In genomic region chr15:33161209-33161608, GRCh38 we compare ENCODE assay signal across 17 cellular contexts. TPM values are rescaled to one million over a fixed set of nuclear protein-coding genes. Genes with fewer than 3 reads are reported as not detected.
DNase-seq lines count a peak whose midpoint lies in the region; ATAC-seq and TF ChIP-seq lines count a peak whose summit lies in the region.
"Had no signal": no experiment of that assay in that cellular context is flagged by ENCODE, and none has a peak within 500 bp of the region (broad histone marks: within the 10 kb centered on the region; RNA-seq: fewer than 3 reads in every experiment).

No MANE protein-coding gene starts in this region.

- H3K4me1 ChIP-seq in heart left ventricle (peaks cover 0 to 44% (median 8%) of the 10 kb centered on the region in 12 donors), right atrium auricular region (no peaks in the 10 kb centered on the region), SK-N-SH (ENCODE audit: control insufficient read depth in 1 of 2, insufficient read depth in 2 of 2, low read depth in 1 of 2, low read length in 1 of 2) (peaks cover 21 to 26% of the 10 kb centered on the region in 2 experiments), stomach smooth muscle (ENCODE audit: control insufficient read depth, insufficient read depth, low read length) (peaks cover 11% of the 10 kb centered on the region)
- H3K4me1 ChIP-seq: A549 had no signal

- peaks cover 4% of the 10 kb centered on the region for H3K27me3 Mint-ChIP-seq in nephron progenitor cell (ENCODE audit: low read depth, poor library complexity)
- H3K27me3 Mint-ChIP-seq in activated CD4-positive, alpha-beta T cell treated with anti-CD3 and anti-CD28 coated beads, Interleukin-2, amount 10 ng/mL, durations not matched to agents 24 days and 14 days = peaks cover 12% of the 10 kb centered on the region

- H3K27me3 ChIP-seq in heart left ventricle = no peaks in the 10 kb centered on the region
- H3K27me3 ChIP-seq in right atrium auricular region = no peaks in the 10 kb centered on the region
- H3K27me3 ChIP-seq in SK-N-SH (ENCODE audit: insufficient read depth) = no peaks in the 10 kb centered on the region
- H3K27me3 ChIP-seq in stomach smooth muscle (ENCODE audit: control insufficient read depth in 1 of 2, insufficient read depth in 2 of 2, low read length in 2 of 2) = no peaks in the 10 kb centered on the region
- H3K27me3 ChIP-seq: MG63 had no signal

- H3K9ac ChIP-seq in SK-N-SH (peak overlapping the region; percentile 67; the same call in 1 of the 2 replicates), stomach smooth muscle (ENCODE audit: low read length in 2 of 2) (peak overlapping the region; percentile 39 to 64)

- no peaks in the 10 kb centered on the region for H4K20me1 ChIP-seq in SK-N-SH (ENCODE audit: insufficient read depth)

- TF ChIP-seq CTCF in heart left ventricle (IDR thresholded peaks at IDR 0.05) (no peak), right atrium auricular region (IDR thresholded peaks at IDR 0.05) (no peak), SK-N-SH (IDR thresholded peaks at IDR 0.05) (no peak), nephron progenitor cell (IDR thresholded peaks at IDR 0.05) (no peak)

- H3K27ac ChIP-seq in heart left ventricle (peak overlapping the region in 9 of 12 donors; percentile 20 to 82 (median 59)), right atrium auricular region (no peak overlapping the region), SK-N-SH (ENCODE audit: low read depth in 2 of 2, low read length in 1 of 2) (peak overlapping the region; percentile 98 to 100), stomach smooth muscle (ENCODE audit: low read length) (peak overlapping the region; percentile 96)
- H3K27ac ChIP-seq: A549 had no signal

- WGBS in heart left ventricle, 4 donors = 84 to 88% (median 85%) methylated on average over 3 of the region's 3 CpGs
- 43% methylated on average over 3 of the region's 3 CpGs for WGBS in SK-N-SH (ENCODE audit: low lambda C conversion rate)

- H3K4me3 ChIP-seq in heart left ventricle (no peak overlapping the region), right atrium auricular region (no peak overlapping the region), SK-N-SH (ENCODE audit: low read depth in 2 of 2, low read length in 1 of 2) (no peak overlapping the region), stomach smooth muscle (ENCODE audit: low read length in 2 of 2) (no peak overlapping the region)
- H3K4me3 ChIP-seq: A549, MG63 had no signal

- no peaks in the 10 kb centered on the region for H3K36me3 ChIP-seq in heart left ventricle
- no peaks in the 10 kb centered on the region for H3K36me3 ChIP-seq in right atrium auricular region
- no peaks in the 10 kb centered on the region for H3K36me3 ChIP-seq in SK-N-SH (replicated peaks in 1 of 2; ENCODE audit: control insufficient read depth in 1 of 2, insufficient read depth in 2 of 2, low read length in 1 of 2)
- H3K36me3 ChIP-seq in stomach smooth muscle (ENCODE audit: control insufficient read depth in 2 of 2, insufficient read depth in 2 of 2, low read length in 2 of 2) = no peaks in the 10 kb centered on the region
- H3K36me3 ChIP-seq: MG63 had no signal

- POLR2A ChIA-PET in SK-N-SH (lab: Yijun Ruan, JAX) = interaction anchor here (1.0 kb wide), 1 partner anchor 30 kb away, joined by 3 read pairs; no protein-coding TSS in a partner anchor

- no peaks in the 10 kb centered on the region for H3K9me3 ChIP-seq in heart left ventricle
- H3K9me3 ChIP-seq in right atrium auricular region = no peaks in the 10 kb centered on the region
- no peaks in the 10 kb centered on the region for H3K9me3 ChIP-seq in SK-N-SH
- no peaks in the 10 kb centered on the region for H3K9me3 ChIP-seq in stomach smooth muscle (ENCODE audit: control insufficient read depth in 2 of 2, low read length in 2 of 2)
- H3K9me3 ChIP-seq: A549, MG63 had no signal

- CTCF ChIA-PET in SK-N-SH (lab: Yijun Ruan, JAX) = interaction anchor here (0.6 to 2.9 kb wide), 4 partner anchors 10 to 225 kb away, joined by 3 to 10 read pairs (median 4); no protein-coding TSS in a partner anchor

- ATAC-seq in heart left ventricle = no peak

- H2AFZ ChIP-seq in SK-N-SH (ENCODE audit: low read depth) = no peak overlapping the region

- TF ChIP-seq POLR2A in heart left ventricle (IDR thresholded peaks at IDR 0.05) = no peak

- peaks cover 5% of the 10 kb centered on the region for H3K36me3 Mint-ChIP-seq in nephron progenitor cell (ENCODE audit: low read depth)
- no peaks in the 10 kb centered on the region for H3K36me3 Mint-ChIP-seq in activated CD4-positive, alpha-beta T cell treated with anti-CD3 and anti-CD28 coated beads, Interleukin-2, amount 10 ng/mL, durations not matched to agents 24 days and 14 days (ENCODE audit: low read depth)
- H3K36me3 Mint-ChIP-seq: CD8-positive, alpha-beta memory T cell had no signal

- TF ChIP-seq EP300 in SK-N-SH (IDR thresholded peaks at IDR 0.05; ENCODE audit: borderline replicate concordance in 1 of 2, low read depth in 1 of 2, low read length in 1 of 2) = no peak

- H3K9me2 ChIP-seq in SK-N-SH = no peaks in the 10 kb centered on the region

- intact Hi-C loops in heart left ventricle (cut with DNase I) = loop anchor here in 1 of 10 donors (10.0 kb wide), 1 partner anchor 446 kb away; the partner anchor contains the start of gene GREM1
- intact Hi-C loops in activated CD4-positive, alpha-beta T cell treated with anti-CD3 and anti-CD28 coated beads, Interleukin-2, amount 10 ng/mL, durations not matched to agents 24 days and 14 days (cut with micrococcal nuclease) = loop anchor here (5.0 kb wide), 1 partner anchor 41 kb away; no protein-coding TSS in a partner anchor

- peak overlapping the region; percentile 48 for H3K27ac Mint-ChIP-seq in nephron progenitor cell
- H3K27ac Mint-ChIP-seq in activated CD4-positive, alpha-beta T cell treated with anti-CD3 and anti-CD28 coated beads, Interleukin-2, amount 10 ng/mL, durations not matched to agents 24 days and 14 days = no peak overlapping the region
- H3K27ac Mint-ChIP-seq: CD8-positive, alpha-beta memory T cell had no signal

- no peak for TF ChIP-seq RAD21 in SK-N-SH (IDR thresholded peaks at IDR 0.05; ENCODE audit: low read length)

- H3K9me3 Mint-ChIP-seq in nephron progenitor cell = no peaks in the 10 kb centered on the region
- H3K9me3 Mint-ChIP-seq in activated CD4-positive, alpha-beta T cell treated with anti-CD3 and anti-CD28 coated beads, Interleukin-2, amount 10 ng/mL, durations not matched to agents 24 days and 14 days = no peaks in the 10 kb centered on the region

- H3K79me2 ChIP-seq in SK-N-SH (ENCODE audit: insufficient read depth) = peaks cover 17% of the 10 kb centered on the region; the same call in 1 of the 2 replicates

- no peak overlapping the region for H3K4me3 Mint-ChIP-seq in nephron progenitor cell
- no peak overlapping the region for H3K4me3 Mint-ChIP-seq in activated CD4-positive, alpha-beta T cell treated with anti-CD3 and anti-CD28 coated beads, Interleukin-2, amount 10 ng/mL, durations not matched to agents 24 days and 14 days
- H3K4me3 Mint-ChIP-seq: CD8-positive, alpha-beta memory T cell had no signal

- peaks cover 30% of the 10 kb centered on the region for H3F3A ChIP-seq in SK-N-SH (replicated peaks; ENCODE audit: insufficient read depth)

- peak overlapping the region; percentile 56; the same call in 1 of the 2 replicates for H3K4me2 ChIP-seq in SK-N-SH
- H3K4me2 ChIP-seq: A549 had no signal

- H3K4me1 Mint-ChIP-seq in nephron progenitor cell = peaks cover 6% of the 10 kb centered on the region
- no peaks in the 10 kb centered on the region for H3K4me1 Mint-ChIP-seq in activated CD4-positive, alpha-beta T cell treated with anti-CD3 and anti-CD28 coated beads, Interleukin-2, amount 10 ng/mL, durations not matched to agents 24 days and 14 days

- DNase-seq in heart left ventricle (no peak), right atrium auricular region (ENCODE audit: low spot score) (no peak), SK-N-SH (peak; percentile 48), nephron progenitor cell (no peak), NCI-H345 (lab: John Stamatoyannopoulos, UW) (no peak), SKM-1 treated with dmso at 0.1 percent for 144 hours (lab: John Stamatoyannopoulos, UW; ENCODE audit: unreplicated experiment) (no peak)
- no peak for DNase-seq in activated CD4-positive, alpha-beta T cell treated with anti-CD3 and anti-CD28 coated beads, Interleukin-2, amount 10 ng/mL, durations not matched to agents 24 days and 14 days
- DNase-seq: C1 segment of cervical spinal cord; CD8-positive, alpha-beta memory T cell; Kasumi-1; MG63; NCI-H1092; NCI-H1694; NCI-H2081 treated with DMSO at 0.1 percent for 48 hours; SHP77 had no signal

TF ChIP-seq in SK-N-SH, 30 proteins besides CTCF, POLR2A, EP300 and RAD21 (continues in another document):
- no peak for TF ChIP-seq JUND (IDR thresholded peaks at IDR 0.05)
- no peak for TF ChIP-seq SIN3A (IDR thresholded peaks at IDR 0.05; ENCODE audit: borderline replicate concordance, low read depth, low read length)
- TF ChIP-seq GABPA (IDR thresholded peaks at IDR 0.05; ENCODE audit: low read depth) = no peak
- no peak for TF ChIP-seq GATA2 (CRISPR knock-in tag; IDR thresholded peaks at IDR 0.05)
- TF ChIP-seq RFX5 (IDR thresholded peaks at IDR 0.05; ENCODE audit: low read length) = no peak
- TF ChIP-seq USF2 (IDR thresholded peaks at IDR 0.05; ENCODE audit: borderline replicate concordance, low read depth, low read length) = no peak
- TF ChIP-seq, protein P1, sequence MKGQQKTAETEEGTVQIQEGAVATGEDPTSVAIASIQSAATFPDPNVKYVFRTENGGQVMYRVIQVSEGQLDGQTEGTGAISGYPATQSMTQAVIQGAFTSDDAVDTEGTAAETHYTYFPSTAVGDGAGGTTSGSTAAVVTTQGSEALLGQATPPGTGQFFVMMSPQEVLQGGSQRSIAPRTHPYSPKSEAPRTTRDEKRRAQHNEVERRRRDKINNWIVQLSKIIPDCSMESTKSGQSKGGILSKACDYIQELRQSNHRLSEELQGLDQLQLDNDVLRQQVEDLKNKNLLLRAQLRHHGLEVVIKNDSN (IDR thresholded peaks at IDR 0.05; ENCODE audit: borderline replicate concordance, low read depth) = no peak
- no peak for TF ChIP-seq YY1 (IDR thresholded peaks at IDR 0.05; ENCODE audit: low read depth)

RNA-seq across cellular contexts. Expression of gene FMN1, which starts 33.3 kb away (rescaled TPM):
- 10 to 100 TPM in 1 of 9 donors, 1 to 10 TPM in 8; 1.7 to 10.6 (median 3.8) TPM for total RNA-seq in heart left ventricle
- under 1 TPM; 0.61 to 0.91 TPM for polyA plus RNA-seq in heart left ventricle
- total RNA-seq in right atrium auricular region = 1 to 10 TPM; 2.4 to 3.1 TPM
- 9.1 and 10.5 TPM in 2 replicates for polyA plus RNA-seq in SK-N-SH (2012; rRNA removed)
- 8.4 and 10.0 TPM in 2 replicates for polyA plus RNA-seq in SK-N-SH (2012; cell fraction: cytosol; rRNA removed)
- 23.3 and 34.7 TPM in 2 replicates for polyA plus RNA-seq in SK-N-SH (2012; cell fraction: nucleus; rRNA removed)
- total RNA-seq in activated CD4-positive, alpha-beta T cell treated with anti-CD3 and anti-CD28 coated beads, Interleukin-2, amount 10 ng/mL, durations not matched to agents 24 days and 14 days = 0.02 TPM in 1 of 2 replicates, not detected in the other

Comparison
In these comparisons a context has a peak if more than half of its experiments do, and no peak if none do; other contexts are left out.
1. H3K27ac ChIP-seq: peak in heart left ventricle (9 of 12), SK-N-SH (2 of 2) and stomach smooth muscle (single experiment); none in right atrium auricular region (0 of 2).